7 cellular contexts compared by ENCODE assay signal in the genomic region with DNA sequence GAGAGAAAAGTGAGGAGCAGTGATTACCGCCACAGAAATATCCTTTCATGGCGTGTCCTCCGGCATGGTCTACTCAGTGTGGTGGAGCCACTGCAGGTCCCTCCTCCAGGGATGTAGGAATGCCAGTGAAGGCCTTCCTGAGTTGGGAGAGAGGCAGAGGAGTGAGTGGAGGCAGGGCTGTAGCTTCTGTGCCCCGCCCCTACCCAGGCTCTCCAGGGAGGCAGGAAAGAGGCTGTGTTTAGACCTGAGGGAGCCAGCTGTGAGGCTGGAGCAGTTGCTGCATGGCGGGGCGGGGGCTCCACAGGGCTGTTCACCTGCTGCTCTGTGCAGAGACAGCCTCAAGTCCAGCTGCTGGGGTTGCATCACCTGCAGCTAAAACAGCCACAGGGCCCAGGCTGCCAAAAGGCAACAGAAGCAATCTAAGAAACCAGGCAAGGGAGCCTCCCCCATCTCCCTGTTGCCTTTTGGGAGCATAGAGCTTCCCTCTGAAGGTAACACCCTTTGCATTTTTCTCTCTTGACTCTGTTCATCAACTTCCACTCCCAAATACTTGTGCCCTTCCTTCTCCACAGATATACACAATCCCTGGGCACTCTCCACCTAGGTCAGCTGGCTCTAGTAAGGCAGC. TPM values are rescaled to one million over a fixed set of nuclear protein-coding genes. Genes with fewer than 3 reads are reported as not detected.
DNase-seq lines count a peak whose midpoint lies in the region; ATAC-seq and TF ChIP-seq lines count a peak whose summit lies in the region.
"Had no signal": no experiment of that assay in that cellular context is flagged by ENCODE, and none has a peak within 500 bp of the region (broad histone marks: within the 10 kb centered on the region; RNA-seq: fewer than 3 reads in every experiment).

No MANE protein-coding gene starts in this region.

- CTCF ChIA-PET in PC-3 (lab: Charles Lee): interaction anchor here (0.8 to 1.8 kb wide), 3 partner anchors 13 to 465 kb away, joined by 3 to 16 read pairs (median 3); a partner anchor contains a TSS

- intact Hi-C loops in PC-3 (cut with micrococcal nuclease): no loop called here

- peaks cover 45% of the 10 kb centered on the region for H3K4me1 ChIP-seq in PC-3 (ENCODE audit: insufficient read depth, low read length)
- peaks cover 29% of the 10 kb centered on the region for H3K4me1 ChIP-seq in neural progenitor cell

- H2AFZ ChIP-seq in PC-3 (ENCODE audit: low read length) (peak overlapping the region; percentile 10; the same call in 1 of the 2 replicates), neural progenitor cell (replicated peaks) (peak overlapping the region; percentile 83)

- H3F3A ChIP-seq in PC-3 (ENCODE audit: low read length, unreplicated experiment): peaks cover 4% of the 10 kb centered on the region
- peaks cover 32% of the 10 kb centered on the region for H3F3A ChIP-seq in neural progenitor cell (ENCODE audit: low read depth)

- H4K20me1 ChIP-seq in PC-3 (ENCODE audit: low read length): no peaks in the 10 kb centered on the region
- no peaks in the 10 kb centered on the region for H4K20me1 ChIP-seq in neural progenitor cell (ENCODE audit: low read depth)

- H3K27ac Mint-ChIP-seq in neural progenitor cell: peak overlapping the region; percentile 66

- ATAC-seq in PC-3 (peak; percentile 34), HG02884 (IDR thresholded peaks at IDR 0.05; ENCODE audit: unreplicated experiment) (no peak), HG03025 (IDR thresholded peaks at IDR 0.05; ENCODE audit: low FRiP score, unreplicated experiment) (no peak)

- peak overlapping the region; percentile 48 for H3K4me3 Mint-ChIP-seq in neural progenitor cell

- no peaks in the 10 kb centered on the region for H3K9me2 ChIP-seq in PC-3 (replicated peaks; ENCODE audit: low read length)

- peaks cover 2% of the 10 kb centered on the region for H3K27me3 Mint-ChIP-seq in neural progenitor cell (ENCODE audit: insufficient read depth, low read depth)

- H3K9me3 Mint-ChIP-seq in neural progenitor cell: peaks cover 2% of the 10 kb centered on the region

- peaks cover 24% of the 10 kb centered on the region for H3K4me1 Mint-ChIP-seq in neural progenitor cell

- POLR2A ChIA-PET in PC-3 (lab: Charles Lee; ENCODE audit: unreplicated experiment): interaction anchor here (0.5 to 0.6 kb wide), 2 partner anchors 383 to 403 kb away, joined by 3 to 19 read pairs; no protein-coding TSS in a partner anchor

- no TSS peak for BruUV-seq in PC-3 (replicated peaks; lab: Mats Ljungman, UMichigan)

- TF ChIP-seq CTCF in PC-3 (conservative IDR thresholded peaks at IDR 0.05; ENCODE audit: low read depth, low read length) (no peak), neural progenitor cell (IDR thresholded peaks at IDR 0.05) (no peak)

- H3K4me3 ChIP-seq in PC-3 (ENCODE audit: low read length): no peak overlapping the region
- H3K4me3 ChIP-seq in neural progenitor cell: no peak overlapping the region

- H3K27ac ChIP-seq in PC-3 (ENCODE audit: low read length): no peak overlapping the region
- H3K27ac ChIP-seq in neural progenitor cell: no peak overlapping the region

- H3K79me2 ChIP-seq in PC-3 (ENCODE audit: low read length): no peaks in the 10 kb centered on the region
- no peaks in the 10 kb centered on the region for H3K79me2 ChIP-seq in neural progenitor cell (ENCODE audit: low read depth)

- H3K27me3 ChIP-seq in PC-3 (ENCODE audit: low read length) (no peaks in the 10 kb centered on the region), neural progenitor cell (no peaks in the 10 kb centered on the region)

- H3K4me2 ChIP-seq in PC-3 (ENCODE audit: low read length): 0 out of 2 replicates have a peak overlapping the region, but pooled peaks have one; percentile 2
- peak overlapping the region; percentile 45 for H3K4me2 ChIP-seq in neural progenitor cell

- H3K36me3 Mint-ChIP-seq in neural progenitor cell: no peaks in the 10 kb centered on the region

- peak; percentile 39 for DNase-seq in HT1080 (ENCODE audit: low read depth)
- peak; percentile 54 for DNase-seq in PC-3
- DNase-seq in neural progenitor cell (ENCODE audit: low spot score): peak; percentile 76
- DNase-seq in stimulated activated naive CD4-positive, alpha-beta T cell (lab: John Stamatoyannopoulos, UW): no peak

- no peaks in the 10 kb centered on the region; the same call in 1 of the 2 replicates for H3K36me3 ChIP-seq in PC-3 (ENCODE audit: low read depth, low read length)
- H3K36me3 ChIP-seq in neural progenitor cell: no peaks in the 10 kb centered on the region

- H3K9ac ChIP-seq in PC-3 (ENCODE audit: low read length): no peak overlapping the region
- no peak overlapping the region for H3K9ac ChIP-seq in neural progenitor cell

- no peaks in the 10 kb centered on the region for H3K9me3 ChIP-seq in PC-3 (ENCODE audit: low read length)
- H3K9me3 ChIP-seq in neural progenitor cell (ENCODE audit: low read depth): no peaks in the 10 kb centered on the region

RNA-seq across cellular contexts. Expression of a gene that starts 0.8 kb away (rescaled TPM):
- total RNA-seq in HT1080 (2014; rRNA removed; shearing (Covaris generic)): 0.55 and 0.63 TPM in 2 replicates
- polyA plus RNA-seq in HT1080 (2015; cell fraction: cytosol; rRNA removed): 0.40 and 0.52 TPM in 2 replicates
- 1.3 and 1.4 TPM in 2 replicates for polyA plus RNA-seq in HT1080 (2015; cell fraction: nucleus; rRNA removed)
- total RNA-seq in PC-3 (2014; rRNA removed) (0.18 and 0.75 TPM in 2 replicates), neural progenitor cell (ENCODE audit: low replicate concordance) (0.77 TPM in 1 of 2 replicates, not detected in the other)
- total RNA-seq: RPMI7951 had no signal

RNA-seq across cellular contexts. Expression of a gene that starts 6.7 kb away (rescaled TPM):
- total RNA-seq in HT1080 (2014; rRNA removed; shearing (Covaris generic)): 145 and 152 TPM in 2 replicates
- 251 and 255 TPM in 2 replicates for polyA plus RNA-seq in HT1080 (2015; cell fraction: cytosol; rRNA removed)
- 189 and 201 TPM in 2 replicates for polyA plus RNA-seq in HT1080 (2015; cell fraction: nucleus; rRNA removed)
- total RNA-seq in PC-3 (2014; rRNA removed) (176 TPM in 2 replicates), neural progenitor cell (ENCODE audit: low replicate concordance) (104 and 122 TPM in 2 replicates)

RNA-seq across cellular contexts. Expression of a gene that starts 25.4 kb away (rescaled TPM):
- total RNA-seq in HT1080 (2014; rRNA removed; shearing (Covaris generic)): 12.5 and 15.4 TPM in 2 replicates
- 7.6 and 8.1 TPM in 2 replicates for polyA plus RNA-seq in HT1080 (2015; cell fraction: cytosol; rRNA removed)
- polyA plus RNA-seq in HT1080 (2015; cell fraction: nucleus; rRNA removed): 13.6 and 16.4 TPM in 2 replicates
- 6.3 and 7.8 TPM in 2 replicates for total RNA-seq in PC-3 (2014; rRNA removed)
- total RNA-seq in neural progenitor cell (ENCODE audit: low replicate concordance): 8.5 and 15.8 TPM in 2 replicates

RNA-seq across cellular contexts. Expression of a gene that starts 27.0 kb away (rescaled TPM):
- 6.1 and 11.9 TPM in 2 replicates for total RNA-seq in HT1080 (2014; rRNA removed; shearing (Covaris generic))
- polyA plus RNA-seq in HT1080 (2015; cell fraction: cytosol; rRNA removed): 11.1 and 12.1 TPM in 2 replicates
- polyA plus RNA-seq in HT1080 (2015; cell fraction: nucleus; rRNA removed): 11.5 and 13.6 TPM in 2 replicates
- total RNA-seq in PC-3 (2014; rRNA removed) (19.4 and 20.3 TPM in 2 replicates), neural progenitor cell (ENCODE audit: low replicate concordance) (27.0 and 33.0 TPM in 2 replicates)

RNA-seq across cellular contexts. Expression of a gene that starts 55.1 kb away (rescaled TPM):
- total RNA-seq in HT1080 (2014; rRNA removed; shearing (Covaris generic)): 0.10 TPM in 1 of 2 replicates, not detected in the other
- 0.08 and 0.19 TPM in 2 replicates for polyA plus RNA-seq in HT1080 (2015; cell fraction: cytosol; rRNA removed)
- 0.42 and 0.68 TPM in 2 replicates for polyA plus RNA-seq in HT1080 (2015; cell fraction: nucleus; rRNA removed)
- 0.51 and 2.4 TPM in 2 replicates for total RNA-seq in PC-3 (2014; rRNA removed)
- total RNA-seq in neural progenitor cell (ENCODE audit: low replicate concordance): 0.97 and 1.0 TPM in 2 replicates

Comparison
In these comparisons a context has a peak if more than half of its experiments do, and no peak if none do; other contexts are left out.
1. DNase-seq: peak in HT1080 (single experiment), PC-3 (single experiment) and neural progenitor cell (single experiment); none in stimulated activated naive CD4-positive, alpha-beta T cell (0 of 6).